ENCODE assay signal across 24 cellular contexts in genomic region chr13:48838193-48839000, GRCh38.
DNase-seq lines count a peak whose midpoint lies in the region; ATAC-seq, FAIRE-seq and TF ChIP-seq lines count a peak whose summit lies in the region.
"Had no signal": no experiment of that assay in that cellular context is flagged by ENCODE, and none has a peak within 500 bp of the region (broad histone marks: within the 10 kb centered on the region; RNA-seq: fewer than 3 reads in every experiment).

No MANE protein-coding gene starts in this region.

- no peaks in the 10 kb centered on the region for H3K36me3 ChIP-seq in SK-N-SH (replicated peaks in 1 of 2; ENCODE audit: control insufficient read depth in 1 of 2, insufficient read depth in 2 of 2, low read length in 1 of 2)
- H3K36me3 ChIP-seq: BLaER1 treated with 17β-estradiol and CSF1 and Interleukin-3, amounts not matched to agents 10 nM and 100 nM; heart right ventricle; pancreas had no signal

- no peaks in the 10 kb centered on the region for H4K20me1 ChIP-seq in SK-N-SH (ENCODE audit: insufficient read depth)
- H4K20me1 ChIP-seq: BLaER1 treated with 17β-estradiol and CSF1 and Interleukin-3, amounts not matched to agents 10 nM and 100 nM had no signal

- no peak overlapping the region for H3K27ac ChIP-seq in SK-N-SH (ENCODE audit: low read depth in 2 of 2, low read length in 1 of 2)
- H3K27ac ChIP-seq: BLaER1 treated with 17β-estradiol and CSF1 and Interleukin-3, amounts not matched to agents 10 nM and 100 nM; heart right ventricle; pancreas; SK-N-MC; VCaP had no signal

- no peak overlapping the region for H3K9ac ChIP-seq in SK-N-SH
- H3K9ac ChIP-seq: BLaER1 treated with 17β-estradiol and CSF1 and Interleukin-3, amounts not matched to agents 10 nM and 100 nM had no signal

- POLR2A ChIA-PET in SK-N-SH (lab: Yijun Ruan, JAX) = no interaction called here

- H3K27me3 ChIP-seq in SK-N-SH (ENCODE audit: insufficient read depth) = no peaks in the 10 kb centered on the region
- H3K27me3 ChIP-seq: BLaER1 treated with 17β-estradiol and CSF1 and Interleukin-3, amounts not matched to agents 10 nM and 100 nM; heart right ventricle; pancreas had no signal

- H3K4me2 ChIP-seq in SK-N-SH = no peak overlapping the region
- H3K4me2 ChIP-seq: BLaER1 treated with 17β-estradiol and CSF1 and Interleukin-3, amounts not matched to agents 10 nM and 100 nM had no signal

- FAIRE-seq in GM19239 (lab: Jason Lieb, UNC) = no peak
- FAIRE-seq: G401.6, pancreas, RCC 7860 had no signal

- ATAC-seq in SK-N-SH treated with all-trans-retinoic acid at 6 μM for 48 hours = no peak; the same call in 2 of the 3 replicates
- no peak for ATAC-seq in GM18511 (IDR thresholded peaks at IDR 0.05; ENCODE audit: unreplicated experiment)
- ATAC-seq: activated T-helper 17 cell treated with anti-CD3 and anti-CD28 coated beads, Interleukin-2, amount 50 U/mL, for 72 hours; heart right ventricle; left lobe of liver; pancreas; right cardiac atrium had no signal

- no peak for DNase-seq in SK-N-SH
- DNase-seq in NCI-H460 (ENCODE audit: extremely low read depth, low read depth) = peak; percentile 5
- peak; percentile 75 for DNase-seq in fibroblast of gingiva (ENCODE audit: low read depth)
- no peak for DNase-seq in activated naive CD4-positive, alpha-beta T cell treated with anti-CD3 and anti-CD28 coated beads, Interleukin-2, amount 50 U/mL, for 16 hours
- DNase-seq in GM19239 (ENCODE audit: insufficient read length, low spot score) = no peak
- no peak for DNase-seq in ecto neural progenitor cell (ENCODE audit: low spot score)
- DNase-seq: activated CD4-positive, alpha-beta T cell treated with anti-CD3 and anti-CD28 coated beads, Interleukin-2, amount 10 ng/mL, durations not matched to agents 24 days and 14 days; activated naive CD8-positive, alpha-beta T cell treated with anti-CD3 and anti-CD28 coated beads for 36 hours; heart right ventricle; Kasumi-1; NCI-H1105; NCI-H2029 treated with DMSO at 0.1 percent for 48 hours; NCI-H510A treated with DMSO at 0.1 percent for 48 hours; pancreas; right cardiac atrium had no signal

- H3K9me2 ChIP-seq in SK-N-SH = no peaks in the 10 kb centered on the region

- no peak overlapping the region for H3K4me3 ChIP-seq in SK-N-SH (ENCODE audit: low read depth in 2 of 2, low read length in 1 of 2)
- H3K4me3 ChIP-seq: BLaER1 treated with 17β-estradiol and CSF1 and Interleukin-3, amounts not matched to agents 10 nM and 100 nM; heart right ventricle; pancreas; SK-N-MC had no signal

- H3F3A ChIP-seq in SK-N-SH (replicated peaks; ENCODE audit: insufficient read depth) = no peaks in the 10 kb centered on the region

- TF ChIP-seq RAD21 in SK-N-SH (IDR thresholded peaks at IDR 0.05; ENCODE audit: low read length) = no peak

- no peak for TF ChIP-seq CTCF in SK-N-SH (IDR thresholded peaks at IDR 0.05)

- H2AFZ ChIP-seq in SK-N-SH (ENCODE audit: low read depth) = peak overlapping the region; percentile 2; the same call in 1 of the 2 replicates

- CTCF ChIA-PET in SK-N-SH (lab: Yijun Ruan, JAX) = no interaction called here

- 70% methylated on average over 5 of the region's 5 CpGs for WGBS in SK-N-SH (ENCODE audit: low lambda C conversion rate)

- 0 out of 2 replicates have a peak, but pooled peaks cover 9% of the 10 kb centered on the region for H3K9me3 ChIP-seq in SK-N-SH
- H3K9me3 ChIP-seq: pancreas had no signal

- no peaks in the 10 kb centered on the region for H3K79me2 ChIP-seq in SK-N-SH (ENCODE audit: insufficient read depth)

- H3K4me1 ChIP-seq in SK-N-SH (ENCODE audit: control insufficient read depth in 1 of 2, insufficient read depth in 2 of 2, low read depth in 1 of 2, low read length in 1 of 2) = no peaks in the 10 kb centered on the region
- H3K4me1 ChIP-seq: BLaER1 treated with 17β-estradiol and CSF1 and Interleukin-3, amounts not matched to agents 10 nM and 100 nM; pancreas had no signal

- no peak for TF ChIP-seq EP300 in SK-N-SH (IDR thresholded peaks at IDR 0.05; ENCODE audit: borderline replicate concordance in 1 of 2, low read depth in 1 of 2, low read length in 1 of 2)

TF ChIP-seq in SK-N-SH, 30 proteins besides CTCF, POLR2A, EP300 and RAD21:
- TF ChIP-seq NRF1 (IDR thresholded peaks at IDR 0.05; ENCODE audit: low read depth, low read length) = no peak
- TF ChIP-seq EZH2phosphoT487 (IDR thresholded peaks at IDR 0.05; ENCODE audit: borderline replicate concordance, low read depth) = no peak
- TF ChIP-seq RXRA (IDR thresholded peaks at IDR 0.05; ENCODE audit: borderline replicate concordance, low read depth) = no peak
- TF ChIP-seq GABPA (IDR thresholded peaks at IDR 0.05; ENCODE audit: low read depth) = no peak
- no peak for TF ChIP-seq ELF1 (IDR thresholded peaks at IDR 0.05)

TF ChIP-seq in SK-N-SH treated with all-trans-retinoic acid at 6 μM for 48 hours, 23 proteins besides CTCF, POLR2A, EP300 and RAD21:
- no peak for TF ChIP-seq TOX (CRISPR knock-in tag; IDR thresholded peaks at IDR 0.05; ENCODE audit: borderline replicate concordance)
- no peak for TF ChIP-seq CSRNP3 (CRISPR knock-in tag; IDR thresholded peaks at IDR 0.05)
- no peak for TF ChIP-seq ZNF8 (CRISPR knock-in tag; IDR thresholded peaks at IDR 0.05)
- TF ChIP-seq CSDC2 (CRISPR knock-in tag; IDR thresholded peaks at IDR 0.05) = no peak
- TF ChIP-seq ZC3H10 (CRISPR knock-in tag; IDR thresholded peaks at IDR 0.05) = no peak
- no peak for TF ChIP-seq ISL1 (CRISPR knock-in tag; IDR thresholded peaks at IDR 0.05)
- TF ChIP-seq CREB5 (CRISPR knock-in tag; IDR thresholded peaks at IDR 0.05; ENCODE audit: low read depth) = no peak
- TF ChIP-seq PPARA (CRISPR knock-in tag; IDR thresholded peaks at IDR 0.05; ENCODE audit: borderline replicate concordance) = no peak
- TF ChIP-seq SNAI2 (CRISPR knock-in tag; IDR thresholded peaks at IDR 0.05) = no peak
- no peak for TF ChIP-seq ARNTL (CRISPR knock-in tag; IDR thresholded peaks at IDR 0.05; ENCODE audit: borderline replicate concordance, low read depth)
- TF ChIP-seq POU6F1 (CRISPR knock-in tag; IDR thresholded peaks at IDR 0.05; ENCODE audit: borderline replicate concordance, low read depth) = no peak
- no peak for TF ChIP-seq PATZ1 (CRISPR knock-in tag; IDR thresholded peaks at IDR 0.05; ENCODE audit: borderline replicate concordance)
- no peak for TF ChIP-seq GLIS3 (CRISPR knock-in tag; IDR thresholded peaks at IDR 0.05)
- no peak for TF ChIP-seq OSR1 (CRISPR knock-in tag; IDR thresholded peaks at IDR 0.05)

Comparison
In these comparisons a context has a peak if more than half of its experiments do, and no peak if none do; other contexts are left out.
1. DNase-seq: peak in NCI-H460 (single experiment) and fibroblast of gingiva (single experiment); none in SK-N-SH (single experiment), activated naive CD4-positive, alpha-beta T cell treated with anti-CD3 and anti-CD28 coated beads, Interleukin-2, amount 50 U/mL, for 16 hours (single experiment), GM19239 (single experiment) and ecto neural progenitor cell (single experiment).